20 cellular contexts compared by ENCODE assay signal in genomic region chr6:68233623-68234022, GRCh38.
A peak's percentile ranks its signal among the peaks of the same experiment; 100 is the strongest.
DNase-seq lines count a peak whose midpoint lies in the region; ATAC-seq and TF ChIP-seq lines count a peak whose summit lies in the region.
"Had no signal": no experiment of that assay in that cellular context is flagged by ENCODE, and none has a peak within 500 bp of the region (broad histone marks: within the 10 kb centered on the region; RNA-seq: fewer than 3 reads in every experiment).

No MANE protein-coding gene starts in this region.

- ATAC-seq in HG02678 (IDR thresholded peaks at IDR 0.05; ENCODE audit: unreplicated experiment): no peak
- ATAC-seq in HG02571 (IDR thresholded peaks at IDR 0.05; ENCODE audit: unreplicated experiment): no peak
- ATAC-seq: activated T-helper 17 cell treated with anti-CD3 and anti-CD28 coated beads, Interleukin-2, amount 50 U/mL, for 72 hours; gastroesophageal sphincter; pancreas; sciatic nerve had no signal

- no peak overlapping the region for H3K4me3 ChIP-seq in A673 (ENCODE audit: low read depth, low read length, poor library complexity, severe bottlenecking)
- H3K4me3 ChIP-seq in foreskin fibroblast (ENCODE audit: low read depth in 1 of 2, low read length in 2 of 2): no peak overlapping the region
- H3K4me3 ChIP-seq: gastroesophageal sphincter, MG63, pancreas had no signal

- no peaks in the 10 kb centered on the region for H3K27me3 ChIP-seq in A673 (replicated peaks; ENCODE audit: insufficient read depth, low read depth, low read length, poor library complexity)
- H3K27me3 ChIP-seq: gastroesophageal sphincter, MG63, pancreas had no signal

- H3K4me1 ChIP-seq in A673 (ENCODE audit: insufficient read depth, low read length, poor library complexity, severe bottlenecking): peaks cover 16% of the 10 kb centered on the region
- H3K4me1 ChIP-seq: gastroesophageal sphincter, pancreas had no signal

- H3K36me3 ChIP-seq in A673 (ENCODE audit: insufficient read depth, low read length, poor library complexity, severe bottlenecking): no peaks in the 10 kb centered on the region
- H3K36me3 ChIP-seq: gastroesophageal sphincter, MG63, pancreas had no signal

- DNase-seq in A673 (ENCODE audit: low spot score) (peak; percentile 29), HS-5 (ENCODE audit: low read depth) (peak; percentile 81), astrocyte of the hippocampus (ENCODE audit: low read depth, low spot score) (peak; percentile 14), foreskin fibroblast (peak; percentile 62 to 88), activated T-cell treated with anti-CD3 and anti-CD28 coated beads for 4 hours (no peak)
- DNase-seq in activated naive CD4-positive, alpha-beta T cell (lab: John Stamatoyannopoulos, UW): no peak
- DNase-seq: activated CD4-positive, alpha-beta T cell treated with anti-CD3 and anti-CD28 coated beads for 48 hours; C1 segment of cervical spinal cord; GF-D8; mesendoderm; MG63; naive B cell; NCI-H1436; NCI-H524 treated with DMSO at 0.1 percent for 48 hours; pancreas had no signal

- CTCF ChIA-PET in A673 (lab: Charles Lee): no interaction called here

- no peaks in the 10 kb centered on the region for H3K9me3 ChIP-seq in A673 (ENCODE audit: low read depth, low read length, poor library complexity, severe bottlenecking)
- H3K9me3 ChIP-seq: gastroesophageal sphincter, MG63, pancreas had no signal

- no TSS peak for BruUV-seq in A673 (replicated peaks; lab: Mats Ljungman, UMichigan)

- POLR2A ChIA-PET in A673 (lab: Charles Lee; ENCODE audit: low non-redundant PET): no interaction called here

- no peak for TF ChIP-seq CTCF in A673 (conservative IDR thresholded peaks at IDR 0.05; ENCODE audit: low read depth, low read length)
- TF ChIP-seq CTCF in foreskin fibroblast (IDR thresholded peaks at IDR 0.05; ENCODE audit: low read depth, low read length): no peak

- H3K27ac ChIP-seq in A673 (ENCODE audit: low read depth, low read length, poor library complexity, severe bottlenecking): no peak overlapping the region
- H3K27ac ChIP-seq: gastroesophageal sphincter, pancreas had no signal

- intact Hi-C loops in A673 (cut with micrococcal nuclease; ENCODE audit: unreplicated experiment): loop anchor here (10.0 kb wide), 1 partner anchor 401 kb away; the partner anchor contains the start of gene ADGRB3

Comparison
In these comparisons a context has a peak if more than half of its experiments do, and no peak if none do; other contexts are left out.
1. DNase-seq: peak in A673 (single experiment), HS-5 (single experiment), astrocyte of the hippocampus (single experiment) and foreskin fibroblast (2 of 2); none in activated T-cell treated with anti-CD3 and anti-CD28 coated beads for 4 hours (single experiment) and activated naive CD4-positive, alpha-beta T cell (0 of 4).